In the genomic region with DNA sequence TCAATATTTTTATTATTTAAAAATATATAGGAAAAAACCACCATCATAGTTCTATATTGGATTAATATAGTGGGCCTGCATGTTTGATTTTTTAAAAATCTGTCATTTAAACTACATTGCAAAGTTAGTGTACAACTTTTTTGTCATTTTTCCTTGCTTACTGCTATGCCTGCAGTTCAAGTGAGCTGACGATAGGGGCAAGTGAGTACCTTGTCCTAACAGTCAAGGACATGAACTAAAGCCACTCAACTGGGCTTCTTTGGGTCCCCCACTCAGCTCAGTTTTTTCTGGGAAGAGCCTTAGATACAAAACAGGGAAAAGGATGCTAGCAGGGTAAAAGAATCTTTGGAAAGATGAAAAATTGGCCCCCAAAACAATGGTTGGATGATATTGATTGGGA, we compare ENCODE assay signal across 20 cellular contexts.
DNase-seq lines count a peak whose midpoint lies in the region; ATAC-seq, FAIRE-seq and TF ChIP-seq lines count a peak whose summit lies in the region.
"Had no signal": no experiment of that assay in that cellular context is flagged by ENCODE, and none has a peak within 500 bp of the region (broad histone marks: within the 10 kb centered on the region; RNA-seq: fewer than 3 reads in every experiment).

No MANE protein-coding gene starts in this region.

- no peak overlapping the region for H2BK5ac ChIP-seq in H1 (ENCODE audit: low read depth, low read length)

- H3K4me3 ChIP-seq in H1 (ENCODE audit: extremely low read depth in 1 of 4, insufficient read depth in 2 of 4, low read depth in 3 of 4, low read length in 4 of 4) (no peak overlapping the region), osteoblast (ENCODE audit: insufficient read depth, low read length) (no peak overlapping the region)
- H3K4me3 ChIP-seq: BLaER1 treated with 17β-estradiol and CSF1 and Interleukin-3, amounts not matched to agents 10 nM and 100 nM; Peyer's patch; psoas muscle had no signal

- H3K23me2 ChIP-seq in H1 (ENCODE audit: low read depth, low read length) = no peaks in the 10 kb centered on the region

- WGBS in H1 (ENCODE audit: extremely low coverage in 1 of 2, insufficient coverage in 1 of 2, insufficient read length in 1 of 2, insufficient replicate concordance in 2 of 2, low coverage in 1 of 2, low lambda C conversion rate in 2 of 2, missing lambda C conversion rate in 1 of 2), 2 experiments = 38% methylated on average over 1 of the region's 1 CpG; no CpG with 5 or more reads in 1 of the 2 experiments

- H4K20me1 ChIP-seq in H1 (replicated peaks in 1 of 2; ENCODE audit: control insufficient read depth in 1 of 2, insufficient read depth in 2 of 2, low read length in 2 of 2) (no peaks in the 10 kb centered on the region), osteoblast (ENCODE audit: insufficient read depth, low read length) (no peaks in the 10 kb centered on the region)
- H4K20me1 ChIP-seq: BLaER1 treated with 17β-estradiol and CSF1 and Interleukin-3, amounts not matched to agents 10 nM and 100 nM had no signal

- TF ChIP-seq RAD21 in H1 (IDR thresholded peaks at IDR 0.05 in 1 of 2, conservative IDR thresholded peaks at IDR 0.05 in 1 of 2; ENCODE audit: low read depth in 2 of 2, low read length in 2 of 2) = peak; percentile 41 to 49; a peak in 3 of 4 replicates

- H2BK15ac ChIP-seq in H1 (ENCODE audit: low read length) = no peak overlapping the region

- no peaks in the 10 kb centered on the region for H3K79me1 ChIP-seq in H1 (ENCODE audit: low read depth, low read length)

- H4K91ac ChIP-seq in H1 (replicated peaks; ENCODE audit: insufficient read length, low read length) = no peak overlapping the region

- no peaks in the 10 kb centered on the region for H3K4me1 ChIP-seq in H1 (replicated peaks in 1 of 4; ENCODE audit: control insufficient read depth in 3 of 4, insufficient read depth in 4 of 4, low read length in 3 of 4)
- H3K4me1 ChIP-seq in osteoblast (ENCODE audit: insufficient read depth, low read length) = no peaks in the 10 kb centered on the region
- H3K4me1 ChIP-seq: Peyer's patch, psoas muscle had no signal

- H3K23ac ChIP-seq in H1 (ENCODE audit: insufficient read length) = no peak overlapping the region

- H3K4me2 ChIP-seq in H1 (ENCODE audit: insufficient read depth in 1 of 2, low read depth in 2 of 2, low read length in 2 of 2) = no peak overlapping the region
- H3K4me2 ChIP-seq in osteoblast (ENCODE audit: insufficient read depth, low read length) = no peak overlapping the region

- H3K18ac ChIP-seq in H1 (ENCODE audit: extremely low read depth, low read length) = no peak overlapping the region

- H3K56ac ChIP-seq in H1 (replicated peaks; ENCODE audit: insufficient read length, low read depth, low read length) = no peak overlapping the region

- no peak for TF ChIP-seq POLR2A in H1 (IDR thresholded peaks at IDR 0.05; ENCODE audit: control extremely low read depth in 1 of 2, low read depth in 2 of 2, low read length in 2 of 2)

- FAIRE-seq in H1 (lab: Jason Lieb, UNC) = no peak
- FAIRE-seq: colon, endothelial cell of umbilical vein, GM19239 had no signal

- peaks cover 13% of the 10 kb centered on the region for H3K4me1 Mint-ChIP-seq in activated naive CD8-positive, alpha-beta T cell treated with anti-CD3 and anti-CD28 coated beads, Interleukin-2, amount 50 U/mL, for 24 hours
- H3K4me1 Mint-ChIP-seq: memory B cell had no signal

- H3K27me3 ChIP-seq in H1 (replicated peaks in 1 of 4; ENCODE audit: control insufficient read depth in 3 of 4, extremely low read depth in 1 of 4, insufficient read depth in 3 of 4, low read length in 3 of 4) (no peaks in the 10 kb centered on the region), osteoblast (ENCODE audit: insufficient read depth, low read length) (no peaks in the 10 kb centered on the region)
- H3K27me3 ChIP-seq: BLaER1 treated with 17β-estradiol and CSF1 and Interleukin-3, amounts not matched to agents 10 nM and 100 nM; Peyer's patch had no signal

- no peak for ATAC-seq in activated naive CD8-positive, alpha-beta T cell treated with anti-CD3 and anti-CD28 coated beads, Interleukin-2, amount 50 U/mL, for 24 hours
- no peak for ATAC-seq in GM21529 (IDR thresholded peaks at IDR 0.05; ENCODE audit: unreplicated experiment)
- ATAC-seq: naive thymus-derived CD8-positive, alpha-beta T cell; psoas muscle had no signal

- no peak overlapping the region for H3K4ac ChIP-seq in H1 (replicated peaks; ENCODE audit: insufficient read length, low read depth, low read length)

- H2BK12ac ChIP-seq in H1 (ENCODE audit: low read depth, low read length) = no peak overlapping the region

- H2BK20ac ChIP-seq in H1 (ENCODE audit: low read length) = no peak overlapping the region

- no peak overlapping the region for H3K27ac Mint-ChIP-seq in activated naive CD8-positive, alpha-beta T cell treated with anti-CD3 and anti-CD28 coated beads, Interleukin-2, amount 50 U/mL, for 24 hours
- H3K27ac Mint-ChIP-seq: memory B cell; naive thymus-derived CD8-positive, alpha-beta T cell had no signal

- H3K36me3 Mint-ChIP-seq in activated naive CD8-positive, alpha-beta T cell treated with anti-CD3 and anti-CD28 coated beads, Interleukin-2, amount 50 U/mL, for 24 hours (ENCODE audit: low read depth) = no peaks in the 10 kb centered on the region
- H3K36me3 Mint-ChIP-seq: memory B cell; naive thymus-derived CD8-positive, alpha-beta T cell had no signal

- no peak overlapping the region for H3K4me3 Mint-ChIP-seq in activated naive CD8-positive, alpha-beta T cell treated with anti-CD3 and anti-CD28 coated beads, Interleukin-2, amount 50 U/mL, for 24 hours
- H3K4me3 Mint-ChIP-seq: memory B cell; naive thymus-derived CD8-positive, alpha-beta T cell had no signal

- H4K5ac ChIP-seq in H1 (ENCODE audit: insufficient read length, low read depth, low read length) = no peak overlapping the region

- H3K9me3 Mint-ChIP-seq in activated naive CD8-positive, alpha-beta T cell treated with anti-CD3 and anti-CD28 coated beads, Interleukin-2, amount 50 U/mL, for 24 hours = no peaks in the 10 kb centered on the region
- H3K9me3 Mint-ChIP-seq: memory B cell had no signal

- DNase-seq in H1 (ENCODE audit: low read depth in 1 of 2, low spot score in 2 of 2) (no peak), osteoblast (ENCODE audit: insufficient read length, low spot score, missing footprints) (peak; percentile 32)
- no peak for DNase-seq in activated CD4-positive, alpha-beta T cell treated with anti-CD3 and anti-CD28 coated beads, Interleukin-2, amount 50 U/mL, for 48 hours
- DNase-seq in activated naive CD8-positive, alpha-beta T cell treated with anti-CD3 and anti-CD28 coated beads, Interleukin-2, amount 50 U/mL, for 24 hours = no peak
- DNase-seq: activated CD4-positive, alpha-beta T cell treated with anti-CD3 and anti-CD28 coated beads for 4 hours; activated CD8-positive, alpha-beta memory T cell treated with anti-CD3 and anti-CD28 coated beads, Interleukin-2, amount 50 U/mL, for 48 hours; DMS 273 treated with DMSO at 0.1 percent for 48 hours; naive thymus-derived CD8-positive, alpha-beta T cell; NCI-H2081; NCI-H524 treated with DMSO at 0.1 percent for 48 hours; Peyer's patch; psoas muscle had no signal

- no peak overlapping the region for H2BK120ac ChIP-seq in H1 (replicated peaks; ENCODE audit: low read depth, low read length)

- H3K9me3 ChIP-seq in H1 (ENCODE audit: insufficient read depth in 2 of 2, low read depth in 1 of 2, low read length in 1 of 2) (no peaks in the 10 kb centered on the region), osteoblast (ENCODE audit: low read depth, low read length) (no peaks in the 10 kb centered on the region)
- H3K9me3 ChIP-seq: BLaER1 treated with 17β-estradiol and CSF1 and Interleukin-3, amounts not matched to agents 10 nM and 100 nM; Peyer's patch; psoas muscle had no signal

- H2AK5ac ChIP-seq in H1 (ENCODE audit: low read depth, low read length) = no peak overlapping the region

- H3K27me3 Mint-ChIP-seq in activated naive CD8-positive, alpha-beta T cell treated with anti-CD3 and anti-CD28 coated beads, Interleukin-2, amount 50 U/mL, for 24 hours = no peaks in the 10 kb centered on the region
- H3K27me3 Mint-ChIP-seq: memory B cell; naive thymus-derived CD8-positive, alpha-beta T cell had no signal

- H3K27ac ChIP-seq in H1 (ENCODE audit: low read depth, low read length) (no peak overlapping the region), osteoblast (ENCODE audit: low read depth, low read length) (no peak overlapping the region)
- H3K27ac ChIP-seq: BLaER1 treated with 17β-estradiol and CSF1 and Interleukin-3, amounts not matched to agents 10 nM and 100 nM; Peyer's patch; psoas muscle had no signal

- H3K36me3 ChIP-seq in H1 (ENCODE audit: control insufficient read depth in 2 of 4, insufficient read depth in 4 of 4, low read length in 3 of 4) = no peaks in the 10 kb centered on the region
- H3K36me3 ChIP-seq in osteoblast (ENCODE audit: insufficient read depth, low read length) = no peaks in the 10 kb centered on the region
- H3K36me3 ChIP-seq: BLaER1 treated with 17β-estradiol and CSF1 and Interleukin-3, amounts not matched to agents 10 nM and 100 nM; Peyer's patch had no signal

- no peak overlapping the region for H4K8ac ChIP-seq in H1 (ENCODE audit: extremely low read depth, insufficient read depth, low read length)

- no peaks in the 10 kb centered on the region for H3K79me2 ChIP-seq in H1 (ENCODE audit: control insufficient read depth in 1 of 2, insufficient read depth in 2 of 2, low read length in 2 of 2)
- H3K79me2 ChIP-seq in osteoblast (ENCODE audit: insufficient read depth, low read length) = no peaks in the 10 kb centered on the region

- TF ChIP-seq CTCF in GM12872 (IDR thresholded peaks at IDR 0.05; ENCODE audit: insufficient read depth, low read depth, low read length) = 0 out of 3 replicates have a peak, but pooled peaks have one; percentile 13
- peak; percentile 14; the same call in 1 of the 2 replicates for TF ChIP-seq CTCF in LNCAP (IDR thresholded peaks at IDR 0.05)
- TF ChIP-seq CTCF in H1 (IDR thresholded peaks at IDR 0.05; ENCODE audit: control extremely low read depth in 1 of 3, insufficient read depth in 1 of 3, low read depth in 1 of 3, low read length in 3 of 3) = peak in 1 of 3 experiments; percentile 50; a peak in 2 of 4 replicates
- peak; percentile 15 for TF ChIP-seq CTCF in osteoblast (IDR thresholded peaks at IDR 0.05; ENCODE audit: extremely low read depth, low read depth, low read length)

- CTCF ChIA-PET in H1 (lab: Charles Lee; ENCODE audit: partially characterized antibody) = interaction anchor here (0.7 to 2.5 kb wide), 6 partner anchors 9 to 100 kb away, joined by 3 to 26 read pairs (median 4); no protein-coding TSS in a partner anchor

- H2AFZ ChIP-seq in H1 (ENCODE audit: low read length) = no peak overlapping the region
- H2AFZ ChIP-seq in osteoblast (ENCODE audit: low read length) = no peak overlapping the region

- POLR2A ChIA-PET in H1 (lab: Charles Lee; ENCODE audit: partially characterized antibody) = no interaction called here

- TF ChIP-seq EP300 in H1 (IDR thresholded peaks at IDR 0.05; ENCODE audit: borderline replicate concordance in 1 of 2, low read depth in 2 of 2, low read length in 2 of 2) = no peak

- no peak overlapping the region for H3K9ac ChIP-seq in H1 (replicated peaks in 1 of 4; ENCODE audit: extremely low read depth in 1 of 4, low read depth in 3 of 4, low read length in 3 of 4)
- H3K9ac ChIP-seq: BLaER1 treated with 17β-estradiol and CSF1 and Interleukin-3, amounts not matched to agents 10 nM and 100 nM had no signal

- no peak overlapping the region for H3K14ac ChIP-seq in H1 (ENCODE audit: insufficient read length)

TF ChIP-seq in H1, 55 proteins besides CTCF, POLR2A, EP300 and RAD21 (continues in another document):
- no peak for TF ChIP-seq SRF (IDR thresholded peaks at IDR 0.05; ENCODE audit: low read depth, low read length)
